In genomic region chr11:9951714-9952275, GRCh38 we compare ENCODE assay signal across 18 cellular contexts.
DNase-seq lines count a peak whose midpoint lies in the region; FAIRE-seq and TF ChIP-seq lines count a peak whose summit lies in the region.
"Had no signal": no experiment of that assay in that cellular context is flagged by ENCODE, and none has a peak within 500 bp of the region (broad histone marks: within the 10 kb centered on the region; RNA-seq: fewer than 3 reads in every experiment).

No MANE protein-coding gene starts in this region.

- peaks cover 7% of the 10 kb centered on the region for H3K4me1 ChIP-seq in hepatocyte (ENCODE audit: insufficient read depth)
- H3K4me1 ChIP-seq in subcutaneous abdominal adipose tissue (ENCODE audit: control insufficient read depth in 5 of 5, insufficient read depth in 5 of 5, low read length in 5 of 5), result peaks cover 0 to 25% (median 14%) of the 10 kb centered on the region in 5 donors
- H3K4me1 ChIP-seq: BLaER1 had no signal

- peak overlapping the region in 1 of 5 donors; percentile 41 for H3K9ac ChIP-seq in subcutaneous abdominal adipose tissue (ENCODE audit: low read length in 5 of 5)
- H3K9ac ChIP-seq: BLaER1 had no signal

- 38% methylated on average over 1 of the region's 1 CpG for WGBS in hepatocyte (ENCODE audit: low lambda C conversion rate, missing lambda C conversion rate)

- TF ChIP-seq POLR2A in H54 (IDR thresholded peaks at IDR 0.05; ENCODE audit: low read depth, low read length), result no peak

- H3K27me3 ChIP-seq in hepatocyte (no peaks in the 10 kb centered on the region), subcutaneous abdominal adipose tissue (ENCODE audit: control insufficient read depth in 5 of 5, insufficient read depth in 4 of 5, low read length in 5 of 5) (no peaks in the 10 kb centered on the region)
- H3K27me3 ChIP-seq: BLaER1, transverse colon had no signal

- no peak overlapping the region for H2AFZ ChIP-seq in hepatocyte

- no peak for DNase-seq in H54 (ENCODE audit: insufficient read length, low spot score)
- DNase-seq in astrocyte of the hippocampus (ENCODE audit: low read depth, low spot score), result peak; percentile 69
- DNase-seq in hepatocyte (ENCODE audit: low spot score), result no peak
- no peak for DNase-seq in NCI-H1417 treated with DMSO at 0.1 percent for 48 hours (lab: John Stamatoyannopoulos, UW)
- no peak for DNase-seq in stimulated activated CD8-positive, alpha-beta memory T cell treated with anti-CD3 and anti-CD28 coated beads, Interleukin-4, amount 100 ng/mL, for 48 hours
- no peak for DNase-seq in GM20000 (ENCODE audit: low spot score)
- DNase-seq: activated CD4-positive, alpha-beta T cell treated with anti-CD3 and anti-CD28 coated beads for 36 hours; Calu3; NCI-H69; SHP77; stimulated activated CD4-positive, alpha-beta T cell treated with anti-CD3 and anti-CD28 coated beads, Interleukin-2, amount 100 ng/mL, for 48 hours; stimulated activated naive CD8-positive, alpha-beta T cell treated with anti-CD3 and anti-CD28 coated beads, Interleukin-15, Interleukin-2, amounts not matched to agents 100 U/mL and 50 U/mL, for 24 hours; T-helper 1 cell; transverse colon had no signal

- H3K4me2 ChIP-seq in hepatocyte, result no peak overlapping the region
- H3K4me2 ChIP-seq: BLaER1, smooth muscle cell had no signal

- TF ChIP-seq CTCF in hepatocyte (IDR thresholded peaks at IDR 0.05; ENCODE audit: poor library complexity) (no peak), GM20000 (IDR thresholded peaks at IDR 0.05; ENCODE audit: extremely low read depth, missing control alignments) (no peak)

- peak overlapping the region; percentile 3 for H3K27ac ChIP-seq in hepatocyte
- H3K27ac ChIP-seq in subcutaneous abdominal adipose tissue (ENCODE audit: low read depth, low read length), result peak overlapping the region; percentile 28
- H3K27ac ChIP-seq: BLaER1, transverse colon had no signal

- H3K9me3 ChIP-seq in hepatocyte (ENCODE audit: low read depth) (no peaks in the 10 kb centered on the region), subcutaneous abdominal adipose tissue (ENCODE audit: control insufficient read depth in 5 of 5, low read length in 5 of 5) (no peaks in the 10 kb centered on the region)
- H3K9me3 ChIP-seq: BLaER1, transverse colon had no signal

- no peaks in the 10 kb centered on the region for H4K20me1 ChIP-seq in hepatocyte (ENCODE audit: insufficient read depth, poor library complexity, severe bottlenecking)
- H4K20me1 ChIP-seq: BLaER1 had no signal

- no peaks in the 10 kb centered on the region for H3K79me2 ChIP-seq in hepatocyte

- FAIRE-seq in H54 (lab: Jason Lieb, UNC), result peak; percentile 33
- FAIRE-seq: frontal cortex had no signal

- H3K4me3 ChIP-seq in hepatocyte (no peak overlapping the region), subcutaneous abdominal adipose tissue (ENCODE audit: low read depth in 1 of 5, low read length in 5 of 5) (no peak overlapping the region)
- H3K4me3 ChIP-seq: BLaER1, smooth muscle cell, transverse colon had no signal

- peaks cover 3% of the 10 kb centered on the region for H3K36me3 ChIP-seq in hepatocyte (replicated peaks; ENCODE audit: insufficient read depth, low read depth)
- H3K36me3 ChIP-seq in subcutaneous abdominal adipose tissue (ENCODE audit: control insufficient read depth in 5 of 5, insufficient read depth in 5 of 5, low read length in 5 of 5), result peaks cover 0 to 12% (median 3%) of the 10 kb centered on the region in 5 donors
- H3K36me3 ChIP-seq: BLaER1, transverse colon had no signal

- H3K9me2 ChIP-seq in hepatocyte (replicated peaks; ENCODE audit: insufficient read depth), result no peaks in the 10 kb centered on the region
